In the genomic region with DNA sequence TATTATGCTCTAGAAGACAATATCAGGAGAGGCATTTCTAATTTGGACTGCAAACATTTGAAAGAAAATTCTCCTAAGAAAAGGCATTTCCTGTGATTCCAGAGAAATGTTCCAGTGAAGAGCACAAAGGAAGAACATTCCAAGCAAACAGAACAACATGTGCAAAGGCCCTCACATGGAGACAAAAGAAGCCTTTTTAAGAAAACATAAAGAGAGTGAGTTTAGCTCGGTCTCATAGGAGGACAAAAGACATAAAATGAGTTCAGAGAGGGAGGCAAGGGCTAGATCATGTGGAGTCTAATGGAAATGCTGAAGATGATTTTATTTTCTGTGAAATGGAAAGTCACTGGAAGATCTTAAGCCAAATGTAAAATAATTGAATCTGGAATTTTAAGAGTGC, we compare ENCODE assay signal across 2 cellular contexts.
A peak's percentile ranks its signal among the peaks of the same experiment; 100 is the strongest.
TF ChIP-seq lines count a peak whose summit lies in the region.

No MANE protein-coding gene starts in this region.

TF ChIP-seq in WTC11, 78 proteins besides CTCF, POLR2A, EP300 and RAD21:
- no peak for TF ChIP-seq ZSCAN18 (CRISPR knock-in tag; IDR thresholded peaks at IDR 0.05)
- no peak for TF ChIP-seq HMGA2 (CRISPR knock-in tag; IDR thresholded peaks at IDR 0.05)
- TF ChIP-seq, protein P1, sequence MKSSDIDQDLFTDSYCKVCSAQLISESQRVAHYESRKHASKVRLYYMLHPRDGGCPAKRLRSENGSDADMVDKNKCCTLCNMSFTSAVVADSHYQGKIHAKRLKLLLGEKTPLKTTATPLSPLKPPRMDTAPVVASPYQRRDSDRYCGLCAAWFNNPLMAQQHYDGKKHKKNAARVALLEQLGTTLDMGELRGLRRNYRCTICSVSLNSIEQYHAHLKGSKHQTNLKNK (CRISPR knock-in tag; IDR thresholded peaks at IDR 0.05) = no peak
- no peak for TF ChIP-seq NR3C1 (CRISPR knock-in tag; conservative IDR thresholded peaks at IDR 0.05; ENCODE audit: low read depth)
- no peak for TF ChIP-seq SOX15 (CRISPR knock-in tag; IDR thresholded peaks at IDR 0.05)
- no peak for TF ChIP-seq NR1H2 (CRISPR knock-in tag; IDR thresholded peaks at IDR 0.05)
- TF ChIP-seq, protein P2, sequence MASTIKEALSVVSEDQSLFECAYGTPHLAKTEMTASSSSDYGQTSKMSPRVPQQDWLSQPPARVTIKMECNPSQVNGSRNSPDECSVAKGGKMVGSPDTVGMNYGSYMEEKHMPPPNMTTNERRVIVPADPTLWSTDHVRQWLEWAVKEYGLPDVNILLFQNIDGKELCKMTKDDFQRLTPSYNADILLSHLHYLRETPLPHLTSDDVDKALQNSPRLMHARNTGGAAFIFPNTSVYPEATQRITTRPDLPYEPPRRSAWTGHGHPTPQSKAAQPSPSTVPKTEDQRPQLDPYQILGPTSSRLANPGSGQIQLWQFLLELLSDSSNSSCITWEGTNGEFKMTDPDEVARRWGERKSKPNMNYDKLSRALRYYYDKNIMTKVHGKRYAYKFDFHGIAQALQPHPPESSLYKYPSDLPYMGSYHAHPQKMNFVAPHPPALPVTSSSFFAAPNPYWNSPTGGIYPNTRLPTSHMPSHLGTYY (CRISPR knock-in tag; IDR thresholded peaks at IDR 0.05) = no peak
- no peak for TF ChIP-seq RORB (CRISPR knock-in tag; IDR thresholded peaks at IDR 0.05)
- TF ChIP-seq HMGXB4 (CRISPR knock-in tag; IDR thresholded peaks at IDR 0.05) = no peak
- no peak for TF ChIP-seq ZNF396 (CRISPR knock-in tag; IDR thresholded peaks at IDR 0.05; ENCODE audit: borderline replicate concordance)

TF ChIP-seq in endothelial cell of umbilical vein, 7 proteins besides CTCF, POLR2A, EP300 and RAD21:
- TF ChIP-seq FOS (IDR thresholded peaks at IDR 0.05; ENCODE audit: borderline replicate concordance, insufficient read depth, low read length) (no peak), POLR2AphosphoS5 (IDR thresholded peaks at IDR 0.05; ENCODE audit: insufficient read depth, low read depth, low read length) (peak; percentile 19)
